12 cellular contexts compared by ENCODE assay signal in genomic region chr17:10251212-10251948, GRCh38. TPM values are rescaled to one million over a fixed set of nuclear protein-coding genes. Genes with fewer than 3 reads are reported as not detected.
DNase-seq lines count a peak whose midpoint lies in the region; ATAC-seq and TF ChIP-seq lines count a peak whose summit lies in the region.
"Had no signal": no experiment of that assay in that cellular context is flagged by ENCODE, and none has a peak within 500 bp of the region (broad histone marks: within the 10 kb centered on the region; RNA-seq: fewer than 3 reads in every experiment).

No MANE protein-coding gene starts in this region.

- TF ChIP-seq CTCF in osteocyte (IDR thresholded peaks at IDR 0.05) = no peak

- intact Hi-C loops in activated T-helper 1 cell treated with anti-CD3 and anti-CD28 coated beads, Interleukin-12 subunit alpha, Interleukin-12 subunit beta, Interleukin-2, Interleukin-4 antibody, amounts not matched to agents 30 ng/mL and 10 ng/mL and 1 ng/mL, durations not matched to agents 14 hours and 24 hours and 36 hours (cut with micrococcal nuclease) = no loop called here
- intact Hi-C loops in head of caudate nucleus (cut with DNase I) = no loop called here

- no peak overlapping the region for H3K27ac Mint-ChIP-seq in osteocyte (ENCODE audit: unreplicated experiment)
- H3K27ac Mint-ChIP-seq in activated T-helper 1 cell treated with anti-CD3 and anti-CD28 coated beads, Interleukin-12 subunit alpha, Interleukin-12 subunit beta, Interleukin-2, Interleukin-4 antibody, amounts not matched to agents 30 ng/mL and 10 ng/mL and 1 ng/mL, durations not matched to agents 14 hours and 24 hours and 36 hours = no peak overlapping the region
- H3K27ac Mint-ChIP-seq: brain, memory B cell had no signal

- H3K4me1 Mint-ChIP-seq in osteocyte (ENCODE audit: unreplicated experiment) = no peaks in the 10 kb centered on the region
- H3K4me1 Mint-ChIP-seq in activated T-helper 1 cell treated with anti-CD3 and anti-CD28 coated beads, Interleukin-12 subunit alpha, Interleukin-12 subunit beta, Interleukin-2, Interleukin-4 antibody, amounts not matched to agents 30 ng/mL and 10 ng/mL and 1 ng/mL, durations not matched to agents 14 hours and 24 hours and 36 hours (ENCODE audit: low read depth) = no peaks in the 10 kb centered on the region
- H3K4me1 Mint-ChIP-seq: brain had no signal

- peak; percentile 92 for ATAC-seq in GM18517 (IDR thresholded peaks at IDR 0.05; ENCODE audit: unreplicated experiment)
- ATAC-seq in GM21381 (IDR thresholded peaks at IDR 0.05; ENCODE audit: unreplicated experiment) = peak; percentile 88
- ATAC-seq in HG03103 (IDR thresholded peaks at IDR 0.05; ENCODE audit: low read depth, unreplicated experiment) = peak; percentile 81

- DNase-seq in globus pallidus (ENCODE audit: low spot score) = peak; percentile 21
- DNase-seq in osteocyte (ENCODE audit: extremely low spot score, unreplicated experiment) = no peak
- DNase-seq in activated T-helper 1 cell treated with anti-CD3 and anti-CD28 coated beads, Interleukin-12 subunit alpha, Interleukin-12 subunit beta, Interleukin-2, Interleukin-4 antibody, amounts not matched to agents 30 ng/mL and 10 ng/mL and 1 ng/mL, durations not matched to agents 14 hours and 24 hours and 36 hours (ENCODE audit: low spot score) = no peak
- no peak for DNase-seq in hippocampal formation (lab: John Stamatoyannopoulos, UW)
- no peak for DNase-seq in head of caudate nucleus
- DNase-seq: NCI-H1417, SHP77 treated with DMSO at 0.1 percent for 48 hours had no signal

- H3K36me3 Mint-ChIP-seq in osteocyte (ENCODE audit: unreplicated experiment) = no peaks in the 10 kb centered on the region
- no peaks in the 10 kb centered on the region for H3K36me3 Mint-ChIP-seq in activated T-helper 1 cell treated with anti-CD3 and anti-CD28 coated beads, Interleukin-12 subunit alpha, Interleukin-12 subunit beta, Interleukin-2, Interleukin-4 antibody, amounts not matched to agents 30 ng/mL and 10 ng/mL and 1 ng/mL, durations not matched to agents 14 hours and 24 hours and 36 hours (ENCODE audit: low read depth)
- H3K36me3 Mint-ChIP-seq: brain, memory B cell had no signal

- peaks cover 4% of the 10 kb centered on the region for H3K9me3 Mint-ChIP-seq in osteocyte (ENCODE audit: unreplicated experiment)
- no peaks in the 10 kb centered on the region for H3K9me3 Mint-ChIP-seq in activated T-helper 1 cell treated with anti-CD3 and anti-CD28 coated beads, Interleukin-12 subunit alpha, Interleukin-12 subunit beta, Interleukin-2, Interleukin-4 antibody, amounts not matched to agents 30 ng/mL and 10 ng/mL and 1 ng/mL, durations not matched to agents 14 hours and 24 hours and 36 hours
- H3K9me3 Mint-ChIP-seq: brain had no signal

- no peak overlapping the region for H3K4me3 Mint-ChIP-seq in osteocyte (ENCODE audit: unreplicated experiment)
- no peak overlapping the region for H3K4me3 Mint-ChIP-seq in activated T-helper 1 cell treated with anti-CD3 and anti-CD28 coated beads, Interleukin-12 subunit alpha, Interleukin-12 subunit beta, Interleukin-2, Interleukin-4 antibody, amounts not matched to agents 30 ng/mL and 10 ng/mL and 1 ng/mL, durations not matched to agents 14 hours and 24 hours and 36 hours
- H3K4me3 Mint-ChIP-seq: brain, memory B cell had no signal

- no peaks in the 10 kb centered on the region for H3K27me3 Mint-ChIP-seq in osteocyte (ENCODE audit: unreplicated experiment)
- no peaks in the 10 kb centered on the region for H3K27me3 Mint-ChIP-seq in activated T-helper 1 cell treated with anti-CD3 and anti-CD28 coated beads, Interleukin-12 subunit alpha, Interleukin-12 subunit beta, Interleukin-2, Interleukin-4 antibody, amounts not matched to agents 30 ng/mL and 10 ng/mL and 1 ng/mL, durations not matched to agents 14 hours and 24 hours and 36 hours (ENCODE audit: insufficient read depth)

RNA-seq across cellular contexts. Expression of gene GAS7, which starts 53.0 kb away (rescaled TPM):
- total RNA-seq in osteocyte = 18.1 and 18.4 TPM in 2 replicates
- total RNA-seq in activated T-helper 1 cell treated with anti-CD3 and anti-CD28 coated beads, Interleukin-12 subunit alpha, Interleukin-12 subunit beta, Interleukin-2, Interleukin-4 antibody, amounts not matched to agents 30 ng/mL and 10 ng/mL and 1 ng/mL, durations not matched to agents 14 hours and 24 hours and 36 hours = 0.16 and 0.17 TPM in 2 replicates

Comparison
In these comparisons a context has a peak if more than half of its experiments do, and no peak if none do; other contexts are left out.
1. RNA of gene GAS7, which starts 53.0 kb away (total RNA-seq): 18.1 to 18.4 TPM in osteocyte; 0.16 to 0.17 TPM in activated T-helper 1 cell treated with anti-CD3 and anti-CD28 coated beads, Interleukin-12 subunit alpha, Interleukin-12 subunit beta, Interleukin-2, Interleukin-4 antibody, amounts not matched to agents 30 ng/mL and 10 ng/mL and 1 ng/mL, durations not matched to agents 14 hours and 24 hours and 36 hours; every median in the first group is over 10 times any median in the second.
2. Peak in every context shown above with its lines, with median percentiles within 50 percentile points of each other: ATAC-seq.